1 cellular context compared by ENCODE assay signal in the genomic region with DNA sequence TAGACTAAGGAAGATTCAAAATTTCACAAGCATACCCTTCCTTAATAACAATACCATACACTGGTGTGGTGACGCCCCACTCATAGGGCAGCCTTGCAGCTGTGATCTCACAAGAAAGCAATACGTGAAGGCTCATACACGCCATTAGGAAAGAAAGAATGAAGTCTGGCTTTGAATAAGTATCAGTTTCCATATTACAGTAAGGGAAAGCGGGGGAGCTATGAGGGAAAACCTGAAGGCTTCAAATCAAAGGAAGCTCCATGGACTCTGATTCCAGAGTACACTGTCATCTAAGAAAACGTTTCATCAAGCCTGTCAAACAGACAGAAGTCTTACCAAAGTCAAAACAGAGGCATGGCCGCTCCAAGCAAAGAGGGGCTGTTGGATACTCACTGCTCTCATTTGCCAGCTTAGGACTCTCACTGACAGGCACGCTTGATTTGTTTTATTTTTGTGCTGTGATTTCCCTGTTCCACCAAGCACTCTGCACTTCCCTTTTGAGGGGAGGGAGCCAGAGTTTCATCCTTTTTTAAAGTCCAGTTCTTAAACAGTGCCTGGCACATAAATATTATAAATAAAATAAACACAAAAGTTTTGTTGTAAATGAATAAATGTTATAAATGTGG.
A peak's percentile ranks its signal among the peaks of the same experiment; 100 is the strongest.
TF ChIP-seq lines count a peak whose summit lies in the region.

No MANE protein-coding gene starts in this region.

TF ChIP-seq in GM12878, 131 proteins besides CTCF, POLR2A, EP300 and RAD21 (continued from another document and continues in another):
- TF ChIP-seq, protein P1, sequence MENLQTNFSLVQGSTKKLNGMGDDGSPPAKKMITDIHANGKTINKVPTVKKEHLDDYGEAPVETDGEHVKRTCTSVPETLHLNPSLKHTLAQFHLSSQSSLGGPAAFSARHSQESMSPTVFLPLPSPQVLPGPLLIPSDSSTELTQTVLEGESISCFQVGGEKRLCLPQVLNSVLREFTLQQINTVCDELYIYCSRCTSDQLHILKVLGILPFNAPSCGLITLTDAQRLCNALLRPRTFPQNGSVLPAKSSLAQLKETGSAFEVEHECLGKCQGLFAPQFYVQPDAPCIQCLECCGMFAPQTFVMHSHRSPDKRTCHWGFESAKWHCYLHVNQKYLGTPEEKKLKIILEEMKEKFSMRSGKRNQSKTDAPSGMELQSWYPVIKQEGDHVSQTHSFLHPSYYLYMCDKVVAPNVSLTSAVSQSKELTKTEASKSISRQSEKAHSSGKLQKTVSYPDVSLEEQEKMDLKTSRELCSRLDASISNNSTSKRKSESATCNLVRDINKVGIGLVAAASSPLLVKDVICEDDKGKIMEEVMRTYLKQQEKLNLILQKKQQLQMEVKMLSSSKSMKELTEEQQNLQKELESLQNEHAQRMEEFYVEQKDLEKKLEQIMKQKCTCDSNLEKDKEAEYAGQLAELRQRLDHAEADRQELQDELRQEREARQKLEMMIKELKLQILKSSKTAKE (IDR thresholded peaks at IDR 0.05; ENCODE audit: low read depth, poor library complexity, severe bottlenecking) = no peak
- TF ChIP-seq POLR2AphosphoS5 (IDR thresholded peaks at IDR 0.05; ENCODE audit: low read length) = peak; percentile 71; the same call in 1 of the 2 replicates
- no peak for TF ChIP-seq SUZ12 (IDR thresholded peaks at IDR 0.05; ENCODE audit: unreplicated experiment)
- TF ChIP-seq KLF5 (IDR thresholded peaks at IDR 0.05; ENCODE audit: partially characterized antibody) = no peak
- peak; percentile 54; the same call in 1 of the 2 replicates for TF ChIP-seq BCL11A (IDR thresholded peaks at IDR 0.05; ENCODE audit: low read depth, low read length)
- 0 out of 2 replicates have a peak, but pooled peaks have one; percentile 30 for TF ChIP-seq CBFB (IDR thresholded peaks at IDR 0.05; ENCODE audit: low read depth)
- peak; percentile 93 for TF ChIP-seq JUNB (IDR thresholded peaks at IDR 0.05)
- peak; percentile 47; the same call in 1 of the 2 replicates for TF ChIP-seq DPF2 (IDR thresholded peaks at IDR 0.05)
- TF ChIP-seq, protein P2, sequence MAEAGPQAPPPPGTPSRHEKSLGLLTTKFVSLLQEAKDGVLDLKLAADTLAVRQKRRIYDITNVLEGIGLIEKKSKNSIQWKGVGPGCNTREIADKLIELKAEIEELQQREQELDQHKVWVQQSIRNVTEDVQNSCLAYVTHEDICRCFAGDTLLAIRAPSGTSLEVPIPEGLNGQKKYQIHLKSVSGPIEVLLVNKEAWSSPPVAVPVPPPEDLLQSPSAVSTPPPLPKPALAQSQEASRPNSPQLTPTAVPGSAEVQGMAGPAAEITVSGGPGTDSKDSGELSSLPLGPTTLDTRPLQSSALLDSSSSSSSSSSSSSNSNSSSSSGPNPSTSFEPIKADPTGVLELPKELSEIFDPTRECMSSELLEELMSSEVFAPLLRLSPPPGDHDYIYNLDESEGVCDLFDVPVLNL (IDR thresholded peaks at IDR 0.05; ENCODE audit: low read depth, low read length) = no peak
- TF ChIP-seq KAT2A (conservative IDR thresholded peaks at IDR 0.05; ENCODE audit: control insufficient read depth, low read depth, low read length) = no peak
- peak; percentile 61; the same call in 1 of the 2 replicates for TF ChIP-seq ATF7 (IDR thresholded peaks at IDR 0.05; ENCODE audit: low read depth)
- peak; percentile 86 for TF ChIP-seq SPI1 (IDR thresholded peaks at IDR 0.05; ENCODE audit: borderline replicate concordance, insufficient read depth, low read depth, low read length)
- TF ChIP-seq, protein P3, sequence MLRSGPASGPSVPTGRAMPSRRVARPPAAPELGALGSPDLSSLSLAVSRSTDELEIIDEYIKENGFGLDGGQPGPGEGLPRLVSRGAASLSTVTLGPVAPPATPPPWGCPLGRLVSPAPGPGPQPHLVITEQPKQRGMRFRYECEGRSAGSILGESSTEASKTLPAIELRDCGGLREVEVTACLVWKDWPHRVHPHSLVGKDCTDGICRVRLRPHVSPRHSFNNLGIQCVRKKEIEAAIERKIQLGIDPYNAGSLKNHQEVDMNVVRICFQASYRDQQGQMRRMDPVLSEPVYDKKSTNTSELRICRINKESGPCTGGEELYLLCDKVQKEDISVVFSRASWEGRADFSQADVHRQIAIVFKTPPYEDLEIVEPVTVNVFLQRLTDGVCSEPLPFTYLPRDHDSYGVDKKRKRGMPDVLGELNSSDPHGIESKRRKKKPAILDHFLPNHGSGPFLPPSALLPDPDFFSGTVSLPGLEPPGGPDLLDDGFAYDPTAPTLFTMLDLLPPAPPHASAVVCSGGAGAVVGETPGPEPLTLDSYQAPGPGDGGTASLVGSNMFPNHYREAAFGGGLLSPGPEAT (IDR thresholded peaks at IDR 0.05; ENCODE audit: low read depth) = peak; percentile 83
- peak; percentile 99 for TF ChIP-seq EED (IDR thresholded peaks at IDR 0.05; ENCODE audit: low read depth)
- TF ChIP-seq FOXK2 (IDR thresholded peaks at IDR 0.05) = no peak
- 0 out of 2 replicates have a peak, but pooled peaks have one; percentile 62 for TF ChIP-seq CHD4 (IDR thresholded peaks at IDR 0.05)
- TF ChIP-seq, protein P4, sequence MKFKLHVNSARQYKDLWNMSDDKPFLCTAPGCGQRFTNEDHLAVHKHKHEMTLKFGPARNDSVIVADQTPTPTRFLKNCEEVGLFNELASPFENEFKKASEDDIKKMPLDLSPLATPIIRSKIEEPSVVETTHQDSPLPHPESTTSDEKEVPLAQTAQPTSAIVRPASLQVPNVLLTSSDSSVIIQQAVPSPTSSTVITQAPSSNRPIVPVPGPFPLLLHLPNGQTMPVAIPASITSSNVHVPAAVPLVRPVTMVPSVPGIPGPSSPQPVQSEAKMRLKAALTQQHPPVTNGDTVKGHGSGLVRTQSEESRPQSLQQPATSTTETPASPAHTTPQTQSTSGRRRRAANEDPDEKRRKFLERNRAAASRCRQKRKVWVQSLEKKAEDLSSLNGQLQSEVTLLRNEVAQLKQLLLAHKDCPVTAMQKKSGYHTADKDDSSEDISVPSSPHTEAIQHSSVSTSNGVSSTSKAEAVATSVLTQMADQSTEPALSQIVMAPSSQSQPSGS (IDR thresholded peaks at IDR 0.05; ENCODE audit: low read length) = peak; percentile 83
- TF ChIP-seq STAT3 (IDR thresholded peaks at IDR 0.05; ENCODE audit: low read depth, low read length) = peak; percentile 25; the same call in 1 of the 2 replicates
- peak; percentile 65; the same call in 1 of the 2 replicates for TF ChIP-seq IRF4 (IDR thresholded peaks at IDR 0.05; ENCODE audit: low read depth, low read length)
- TF ChIP-seq BHLHE40 (IDR thresholded peaks at IDR 0.05; ENCODE audit: borderline replicate concordance in 1 of 2, low read depth in 2 of 2, low read length in 1 of 2) = no peak
- TF ChIP-seq MEF2A (IDR thresholded peaks at IDR 0.05; ENCODE audit: insufficient read depth, low read depth, low read length) = no peak
- peak; percentile 47; the same call in 1 of the 2 replicates for TF ChIP-seq YY1 (IDR thresholded peaks at IDR 0.05; ENCODE audit: low read depth, low read length)
- TF ChIP-seq STAT1 (conservative IDR thresholded peaks at IDR 0.05) = no peak
- TF ChIP-seq, protein P5, sequence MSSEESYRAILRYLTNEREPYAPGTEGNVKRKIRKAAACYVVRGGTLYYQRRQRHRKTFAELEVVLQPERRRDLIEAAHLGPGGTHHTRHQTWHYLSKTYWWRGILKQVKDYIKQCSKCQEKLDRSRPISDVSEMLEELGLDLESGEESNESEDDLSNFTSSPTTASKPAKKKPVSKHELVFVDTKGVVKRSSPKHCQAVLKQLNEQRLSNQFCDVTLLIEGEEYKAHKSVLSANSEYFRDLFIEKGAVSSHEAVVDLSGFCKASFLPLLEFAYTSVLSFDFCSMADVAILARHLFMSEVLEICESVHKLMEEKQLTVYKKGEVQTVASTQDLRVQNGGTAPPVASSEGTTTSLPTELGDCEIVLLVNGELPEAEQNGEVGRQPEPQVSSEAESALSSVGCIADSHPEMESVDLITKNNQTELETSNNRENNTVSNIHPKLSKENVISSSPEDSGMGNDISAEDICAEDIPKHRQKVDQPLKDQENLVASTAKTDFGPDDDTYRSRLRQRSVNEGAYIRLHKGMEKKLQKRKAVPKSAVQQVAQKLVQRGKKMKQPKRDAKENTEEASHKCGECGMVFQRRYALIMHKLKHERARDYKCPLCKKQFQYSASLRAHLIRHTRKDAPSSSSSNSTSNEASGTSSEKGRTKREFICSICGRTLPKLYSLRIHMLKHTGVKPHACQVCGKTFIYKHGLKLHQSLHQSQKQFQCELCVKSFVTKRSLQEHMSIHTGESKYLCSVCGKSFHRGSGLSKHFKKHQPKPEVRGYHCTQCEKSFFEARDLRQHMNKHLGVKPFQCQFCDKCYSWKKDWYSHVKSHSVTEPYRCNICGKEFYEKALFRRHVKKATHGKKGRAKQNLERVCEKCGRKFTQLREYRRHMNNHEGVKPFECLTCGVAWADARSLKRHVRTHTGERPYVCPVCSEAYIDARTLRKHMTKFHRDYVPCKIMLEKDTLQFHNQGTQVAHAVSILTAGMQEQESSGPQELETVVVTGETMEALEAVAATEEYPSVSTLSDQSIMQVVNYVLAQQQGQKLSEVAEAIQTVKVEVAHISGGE (CRISPR knock-in tag; IDR thresholded peaks at IDR 0.05) = no peak
- TF ChIP-seq, protein P6, sequence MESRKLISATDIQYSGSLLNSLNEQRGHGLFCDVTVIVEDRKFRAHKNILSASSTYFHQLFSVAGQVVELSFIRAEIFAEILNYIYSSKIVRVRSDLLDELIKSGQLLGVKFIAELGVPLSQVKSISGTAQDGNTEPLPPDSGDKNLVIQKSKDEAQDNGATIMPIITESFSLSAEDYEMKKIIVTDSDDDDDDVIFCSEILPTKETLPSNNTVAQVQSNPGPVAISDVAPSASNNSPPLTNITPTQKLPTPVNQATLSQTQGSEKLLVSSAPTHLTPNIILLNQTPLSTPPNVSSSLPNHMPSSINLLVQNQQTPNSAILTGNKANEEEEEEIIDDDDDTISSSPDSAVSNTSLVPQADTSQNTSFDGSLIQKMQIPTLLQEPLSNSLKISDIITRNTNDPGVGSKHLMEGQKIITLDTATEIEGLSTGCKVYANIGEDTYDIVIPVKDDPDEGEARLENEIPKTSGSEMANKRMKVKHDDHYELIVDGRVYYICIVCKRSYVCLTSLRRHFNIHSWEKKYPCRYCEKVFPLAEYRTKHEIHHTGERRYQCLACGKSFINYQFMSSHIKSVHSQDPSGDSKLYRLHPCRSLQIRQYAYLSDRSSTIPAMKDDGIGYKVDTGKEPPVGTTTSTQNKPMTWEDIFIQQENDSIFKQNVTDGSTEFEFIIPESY (IDR thresholded peaks at IDR 0.05) = no peak
- peak; percentile 85 for TF ChIP-seq IKZF1 (conservative IDR thresholded peaks at IDR 0.05)
- TF ChIP-seq ZNF207 (IDR thresholded peaks at IDR 0.05; ENCODE audit: borderline replicate concordance) = no peak
- 0 out of 2 replicates have a peak, but pooled peaks have one; percentile 14 for TF ChIP-seq GATAD2B (conservative IDR thresholded peaks at IDR 0.05; ENCODE audit: low read depth)
- 0 out of 2 replicates have a peak, but pooled peaks have one; percentile 20 for TF ChIP-seq PAX5 (IDR thresholded peaks at IDR 0.05; ENCODE audit: borderline replicate concordance, low read depth, low read length)
- TF ChIP-seq, protein P7, sequence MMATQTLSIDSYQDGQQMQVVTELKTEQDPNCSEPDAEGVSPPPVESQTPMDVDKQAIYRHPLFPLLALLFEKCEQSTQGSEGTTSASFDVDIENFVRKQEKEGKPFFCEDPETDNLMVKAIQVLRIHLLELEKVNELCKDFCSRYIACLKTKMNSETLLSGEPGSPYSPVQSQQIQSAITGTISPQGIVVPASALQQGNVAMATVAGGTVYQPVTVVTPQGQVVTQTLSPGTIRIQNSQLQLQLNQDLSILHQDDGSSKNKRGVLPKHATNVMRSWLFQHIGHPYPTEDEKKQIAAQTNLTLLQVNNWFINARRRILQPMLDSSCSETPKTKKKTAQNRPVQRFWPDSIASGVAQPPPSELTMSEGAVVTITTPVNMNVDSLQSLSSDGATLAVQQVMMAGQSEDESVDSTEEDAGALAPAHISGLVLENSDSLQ (IDR thresholded peaks at IDR 0.05) = peak; percentile 61
- no peak for TF ChIP-seq NR2F1 (conservative IDR thresholded peaks at IDR 0.05)
- TF ChIP-seq SIX5 (IDR thresholded peaks at IDR 0.05; ENCODE audit: low read depth, low read length, severe bottlenecking) = no peak
- TF ChIP-seq TCF3 (IDR thresholded peaks at IDR 0.05; ENCODE audit: borderline replicate concordance, insufficient read depth, low read depth, low read length) = peak; percentile 32; the same call in 1 of the 2 replicates
- peak; percentile 88 for TF ChIP-seq NFIC (IDR thresholded peaks at IDR 0.05; ENCODE audit: low read depth, low read length)
- peak; percentile 79; the same call in 1 of the 2 replicates for TF ChIP-seq CHD1 (IDR thresholded peaks at IDR 0.05; ENCODE audit: low read depth, low read length)
- TF ChIP-seq MTA3 (IDR thresholded peaks at IDR 0.05; ENCODE audit: borderline replicate concordance, low read length) = no peak; the same call in 1 of the 2 replicates
- TF ChIP-seq SRF (IDR thresholded peaks at IDR 0.05; ENCODE audit: low read depth in 2 of 2, low read length in 2 of 2) = peak in 1 of 2 experiments; percentile 29; a peak in 1 of 4 replicates
- peak; percentile 91 to 92 for TF ChIP-seq IKZF2 (IDR thresholded peaks at IDR 0.05)
- TF ChIP-seq, protein P8, sequence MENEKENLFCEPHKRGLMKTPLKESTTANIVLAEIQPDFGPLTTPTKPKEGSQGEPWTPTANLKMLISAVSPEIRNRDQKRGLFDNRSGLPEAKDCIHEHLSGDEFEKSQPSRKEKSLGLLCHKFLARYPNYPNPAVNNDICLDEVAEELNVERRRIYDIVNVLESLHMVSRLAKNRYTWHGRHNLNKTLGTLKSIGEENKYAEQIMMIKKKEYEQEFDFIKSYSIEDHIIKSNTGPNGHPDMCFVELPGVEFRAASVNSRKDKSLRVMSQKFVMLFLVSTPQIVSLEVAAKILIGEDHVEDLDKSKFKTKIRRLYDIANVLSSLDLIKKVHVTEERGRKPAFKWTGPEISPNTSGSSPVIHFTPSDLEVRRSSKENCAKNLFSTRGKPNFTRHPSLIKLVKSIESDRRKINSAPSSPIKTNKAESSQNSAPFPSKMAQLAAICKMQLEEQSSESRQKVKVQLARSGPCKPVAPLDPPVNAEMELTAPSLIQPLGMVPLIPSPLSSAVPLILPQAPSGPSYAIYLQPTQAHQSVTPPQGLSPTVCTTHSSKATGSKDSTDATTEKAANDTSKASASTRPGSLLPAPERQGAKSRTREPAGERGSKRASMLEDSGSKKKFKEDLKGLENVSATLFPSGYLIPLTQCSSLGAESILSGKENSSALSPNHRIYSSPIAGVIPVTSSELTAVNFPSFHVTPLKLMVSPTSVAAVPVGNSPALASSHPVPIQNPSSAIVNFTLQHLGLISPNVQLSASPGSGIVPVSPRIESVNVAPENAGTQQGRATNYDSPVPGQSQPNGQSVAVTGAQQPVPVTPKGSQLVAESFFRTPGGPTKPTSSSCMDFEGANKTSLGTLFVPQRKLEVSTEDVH (IDR thresholded peaks at IDR 0.05; ENCODE audit: low read depth, partially characterized antibody) = no peak
- TF ChIP-seq TCF12 (IDR thresholded peaks at IDR 0.05; ENCODE audit: low read depth, low read length) = peak; percentile 56; the same call in 1 of the 2 replicates
